ENCODE assay signal across 13 cellular contexts in genomic region chr1:225435957-225436392, GRCh38. TPM values are rescaled to one million over a fixed set of nuclear protein-coding genes. Genes with fewer than 3 reads are reported as not detected.
DNase-seq lines count a peak whose midpoint lies in the region; ATAC-seq, FAIRE-seq and TF ChIP-seq lines count a peak whose summit lies in the region.
"Had no signal": no experiment of that assay in that cellular context is flagged by ENCODE, and none has a peak within 500 bp of the region (broad histone marks: within the 10 kb centered on the region; RNA-seq: fewer than 3 reads in every experiment).

No MANE protein-coding gene starts in this region.

- H3K36me3 ChIP-seq in OCI-LY7 (ENCODE audit: insufficient read depth, low read length) (no peaks in the 10 kb centered on the region; the same call in 1 of the 2 replicates), pancreas (no peaks in the 10 kb centered on the region)
- H3K36me3 ChIP-seq: BE2C had no signal

- no peaks in the 10 kb centered on the region for H3K27me3 ChIP-seq in pancreas
- H3K27me3 ChIP-seq: BE2C, dorsolateral prefrontal cortex had no signal

- intact Hi-C loops in OCI-LY7 (cut with micrococcal nuclease; ENCODE audit: unreplicated experiment) (loop anchor here (1.0 to 2.0 kb wide), 2 partner anchors 8 to 117 kb away; partner anchors contain the start of gene LBR), pancreas (cut with DNase I) (no loop called here)

- H3K4me2 ChIP-seq in OCI-LY7 (ENCODE audit: low read length) = peak overlapping the region; percentile 74

- TF ChIP-seq CTCF in OCI-LY7 (conservative IDR thresholded peaks at IDR 0.05; ENCODE audit: low read length) = no peak
- no peak for TF ChIP-seq CTCF in pancreas (IDR thresholded peaks at IDR 0.05)

- no peaks in the 10 kb centered on the region for H3K9me2 ChIP-seq in OCI-LY7 (ENCODE audit: insufficient read depth, low read length)

- H3K4me3 ChIP-seq in OCI-LY7 (ENCODE audit: low read depth, low read length, poor library complexity, severe bottlenecking) = peak overlapping the region; percentile 54
- no peak overlapping the region for H3K4me3 ChIP-seq in pancreas
- H3K4me3 ChIP-seq: dorsolateral prefrontal cortex had no signal

- peak overlapping the region; percentile 94 for H3K27ac ChIP-seq in OCI-LY7 (ENCODE audit: low read depth, low read length, poor library complexity, severe bottlenecking)
- no peak overlapping the region for H3K27ac ChIP-seq in pancreas
- H3K27ac ChIP-seq: dorsolateral prefrontal cortex had no signal

- CTCF ChIA-PET in OCI-LY7 (lab: Charles Lee; ENCODE audit: unreplicated experiment) = no interaction called here

- H2AFZ ChIP-seq in OCI-LY7 (ENCODE audit: low read length) = peak overlapping the region; percentile 22; the same call in 1 of the 2 replicates

- 43 to 61% methylated on average over 6 of the region's 6 CpGs for WGBS in pancreas, 2 donors

- FAIRE-seq in GM12891 (lab: Jason Lieb, UNC) = no peak
- no peak for FAIRE-seq in pancreas (lab: Jason Lieb, UNC)

- ATAC-seq in GM19351 (IDR thresholded peaks at IDR 0.05; ENCODE audit: unreplicated experiment) = peak; percentile 68
- peak; percentile 62 for ATAC-seq in HG02840 (IDR thresholded peaks at IDR 0.05; ENCODE audit: low FRiP score, unreplicated experiment)
- ATAC-seq in pancreas = no peak
- ATAC-seq in GM18870 (IDR thresholded peaks at IDR 0.05; ENCODE audit: unreplicated experiment) = no peak

- no peaks in the 10 kb centered on the region for H3K9me3 ChIP-seq in OCI-LY7 (ENCODE audit: low read length)
- no peaks in the 10 kb centered on the region for H3K9me3 ChIP-seq in pancreas
- H3K9me3 ChIP-seq: BE2C had no signal

- H3K4me1 ChIP-seq in OCI-LY7 (ENCODE audit: insufficient read depth, low read length, poor library complexity, severe bottlenecking) = peaks cover 72% of the 10 kb centered on the region
- H3K4me1 ChIP-seq in pancreas = peaks cover 9 to 14% (median 11%) of the 10 kb centered on the region in 3 donors
- H3K4me1 ChIP-seq: BE2C had no signal

- POLR2A ChIA-PET in OCI-LY7 (lab: Charles Lee) = interaction anchor here (1.0 kb wide), 1 partner anchor 9 kb away, joined by 7 read pairs; no protein-coding TSS in a partner anchor

- H4K20me1 ChIP-seq in OCI-LY7 (ENCODE audit: insufficient read depth, low read length) = no peaks in the 10 kb centered on the region

- BruUV-seq in OCI-LY7 (replicated peaks; lab: Mats Ljungman, UMichigan) = no TSS peak

- no peak for TF ChIP-seq POLR2A in GM12891 (IDR thresholded peaks at IDR 0.05; ENCODE audit: low read depth, low read length)

- no peak for DNase-seq in GM12891 (ENCODE audit: insufficient read length, low spot score)
- peak; percentile 88 for DNase-seq in OCI-LY7 (ENCODE audit: low spot score)
- no peak for DNase-seq in pancreas
- DNase-seq in T-helper 9 cell = no peak
- no peak for DNase-seq in LoVo (ENCODE audit: low spot score)
- DNase-seq: activated naive CD4-positive, alpha-beta T cell treated with anti-CD3 and anti-CD28 coated beads for 36 hours; BE2C; dorsolateral prefrontal cortex; mammary epithelial cell; NCI-H1048 had no signal

- H3K79me2 ChIP-seq in OCI-LY7 (ENCODE audit: insufficient read depth, low read depth, low read length) = no peaks in the 10 kb centered on the region

TF ChIP-seq in GM12891, 5 proteins besides CTCF, POLR2A, EP300 and RAD21:
- TF ChIP-seq POLR2AphosphoS5 (IDR thresholded peaks at IDR 0.05; ENCODE audit: low read depth, low read length) = no peak
- 0 out of 2 replicates have a peak, but pooled peaks have one; percentile 28 for TF ChIP-seq SPI1 (IDR thresholded peaks at IDR 0.05; ENCODE audit: low read depth, low read length)

RNA-seq across cellular contexts. Expression of gene LBR, which starts 8.1 kb away (rescaled TPM):
- 30.3 TPM for polyA plus RNA-seq in GM12891 (2012; ENCODE audit: low read depth, missing spikeins)
- total RNA-seq in OCI-LY7 (2014; rRNA removed; shearing (Covaris generic)) = 110 and 117 TPM in 2 replicates
- 288 and 297 TPM in 2 replicates for total RNA-seq in OCI-LY7 (2022)
- 10 to 100 TPM; 18.3 to 31.6 (median 19.9) TPM for total RNA-seq in pancreas
- polyA plus RNA-seq in pancreas = 10 to 100 TPM; 12.3 to 17.0 TPM

Comparison
In these comparisons a context has a peak if more than half of its experiments do, and no peak if none do; other contexts are left out.
1. ATAC-seq: peak in GM19351 (single experiment) and HG02840 (single experiment); none in pancreas (0 of 4) and GM18870 (single experiment).